In the genomic region with DNA sequence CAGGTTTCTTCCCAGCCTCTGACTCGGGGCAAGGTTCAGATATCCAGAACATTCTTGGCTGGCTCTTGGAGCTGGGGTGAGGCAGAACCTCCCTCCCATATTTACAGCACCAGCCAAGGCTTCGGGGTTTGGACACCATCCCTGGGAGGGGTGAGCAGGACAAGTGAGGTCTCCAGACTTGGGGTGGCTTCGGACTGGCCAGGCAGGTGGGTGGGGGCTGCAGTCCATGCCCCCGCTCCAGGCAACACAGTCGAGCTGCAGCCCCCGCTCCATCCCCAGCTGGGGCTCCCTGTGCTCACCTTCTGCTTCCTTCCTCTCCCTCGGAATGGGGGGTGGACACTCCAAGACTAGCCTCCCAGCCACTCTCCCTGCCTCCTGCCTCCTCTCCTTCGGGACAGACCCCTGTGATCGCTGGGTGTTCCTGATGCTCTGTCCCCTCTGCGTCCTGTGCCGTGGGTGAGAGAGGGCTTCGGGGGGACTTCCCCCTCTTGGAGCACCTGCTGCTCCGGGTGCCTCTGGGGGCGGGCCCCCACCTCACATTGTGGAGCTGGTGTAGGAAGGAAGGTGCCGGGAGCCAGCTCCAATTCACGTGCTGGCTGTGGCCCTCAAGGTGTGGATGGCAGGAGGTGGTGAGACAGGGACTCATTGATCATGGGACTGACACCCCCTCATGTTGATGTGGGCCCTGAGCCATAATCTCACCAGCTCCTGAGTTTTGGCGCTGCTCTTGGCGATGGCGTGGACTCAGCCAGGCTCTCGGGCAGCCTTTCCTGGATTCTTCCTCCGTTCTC, we compare ENCODE assay signal across 11 cellular contexts.
DNase-seq lines count a peak whose midpoint lies in the region; ATAC-seq and TF ChIP-seq lines count a peak whose summit lies in the region.
"Had no signal": no experiment of that assay in that cellular context is flagged by ENCODE, and none has a peak within 500 bp of the region (broad histone marks: within the 10 kb centered on the region; RNA-seq: fewer than 3 reads in every experiment).

No MANE protein-coding gene starts in this region.

- TF ChIP-seq CTCF in Panc1 (IDR thresholded peaks at IDR 0.05) (no peak), left lung (IDR thresholded peaks at IDR 0.05) (no peak), stomach (IDR thresholded peaks at IDR 0.05) (no peak)

- H3K4me1 ChIP-seq in Panc1 (ENCODE audit: control insufficient read depth, insufficient read depth, low read length) (peaks cover 87% of the 10 kb centered on the region), left lung (peaks cover 18 to 75% of the 10 kb centered on the region in 2 donors), stomach (peaks cover 30 to 89% (median 49%) of the 10 kb centered on the region in 4 donors)

- H3K27me3 ChIP-seq in Panc1 (ENCODE audit: control insufficient read depth, insufficient read depth, low read length) (no peaks in the 10 kb centered on the region), left lung (no peaks in the 10 kb centered on the region), stomach (no peaks in the 10 kb centered on the region)

- H3K4me3 Mint-ChIP-seq in activated T-cell treated with anti-CD3 and anti-CD28 coated beads, Interleukin-2, amount 50 U/mL, for 4 hours = no peak overlapping the region

- H3K4me3 ChIP-seq in Panc1 (ENCODE audit: low read depth in 2 of 2, low read length in 2 of 2) (no peak overlapping the region), left lung (no peak overlapping the region), stomach (no peak overlapping the region)

- H3K36me3 ChIP-seq in Panc1 (ENCODE audit: control insufficient read depth, insufficient read depth, low read length) (no peaks in the 10 kb centered on the region), left lung (peaks cover 0 to 11% of the 10 kb centered on the region in 2 donors), stomach (peaks cover 0 to 10% (median 0%) of the 10 kb centered on the region in 4 donors)

- no peak for TF ChIP-seq EP300 in stomach (IDR thresholded peaks at IDR 0.05)

- ATAC-seq in activated T-cell treated with anti-CD3 and anti-CD28 coated beads, Interleukin-2, amount 50 U/mL, for 4 hours = no peak
- ATAC-seq in Panc1 = no peak
- ATAC-seq in left lung = no peak
- no peak for ATAC-seq in HG02571 (IDR thresholded peaks at IDR 0.05; ENCODE audit: unreplicated experiment)
- ATAC-seq in HG03469 (IDR thresholded peaks at IDR 0.05; ENCODE audit: unreplicated experiment) = no peak
- ATAC-seq: SK-N-SH treated with all-trans-retinoic acid at 6 μM for 48 hours had no signal

- H3K27me3 Mint-ChIP-seq in activated T-cell treated with anti-CD3 and anti-CD28 coated beads, Interleukin-2, amount 50 U/mL, for 4 hours (ENCODE audit: low read depth) = no peaks in the 10 kb centered on the region

- CTCF ChIA-PET in Panc1 (lab: Charles Lee) = interaction anchor here (0.6 to 1.7 kb wide), 3 partner anchors 20 to 100 kb away, joined by 3 to 11 read pairs (median 4); no protein-coding TSS in a partner anchor

- H3K36me3 Mint-ChIP-seq in activated T-cell treated with anti-CD3 and anti-CD28 coated beads, Interleukin-2, amount 50 U/mL, for 4 hours (ENCODE audit: insufficient read depth) = no peaks in the 10 kb centered on the region

- H3K27ac ChIP-seq in Panc1 (ENCODE audit: low read length) (peak overlapping the region; percentile 65), left lung (no peak overlapping the region), stomach (no peak overlapping the region)
- H3K27ac ChIP-seq: parathyroid adenoma had no signal

- POLR2A ChIA-PET in Panc1 (lab: Charles Lee) = no interaction called here

- no peaks in the 10 kb centered on the region for H3K9me3 Mint-ChIP-seq in activated T-cell treated with anti-CD3 and anti-CD28 coated beads, Interleukin-2, amount 50 U/mL, for 4 hours

- 81 to 92% (median 84%) methylated on average over 20 to 21 of the region's 21 CpGs for WGBS in stomach, 5 donors

- intact Hi-C loops in Panc1 (cut with micrococcal nuclease; ENCODE audit: unreplicated experiment) = loop anchor here (2.0 to 10.0 kb wide), 3 partner anchors 65 to 165 kb away; no protein-coding TSS in a partner anchor
- intact Hi-C loops in left lung (cut with DNase I) = loop anchor here in 1 of 2 donors (5.0 to 10.0 kb wide), 2 partner anchors 95 to 162 kb away; no protein-coding TSS in a partner anchor
- intact Hi-C loops in stomach (cut with DNase I; ENCODE audit: low total_unique reads) = loop anchor here (5.0 kb wide), 2 partner anchors 97 to 162 kb away; no protein-coding TSS in a partner anchor

- no peak for TF ChIP-seq POLR2A in stomach (IDR thresholded peaks at IDR 0.05)

- BruUV-seq in Panc1 (replicated peaks; lab: Mats Ljungman, UMichigan) = no TSS peak

- DNase-seq in activated T-cell treated with anti-CD3 and anti-CD28 coated beads, Interleukin-2, amount 50 U/mL, for 1 hour = peak; percentile 16
- DNase-seq in activated T-cell treated with anti-CD3 and anti-CD28 coated beads, Interleukin-2, amount 50 U/mL, for 4 hours = no peak
- DNase-seq in Panc1 (ENCODE audit: low read depth, low spot score) = no peak
- DNase-seq in left lung = peak; percentile 29 to 56
- peak; percentile 19 for DNase-seq in stomach
- DNase-seq in iPS-NIHi11 (ENCODE audit: low spot score) = no peak
- DNase-seq: NCI-H1694 had no signal

- in situ Hi-C loops in Panc1 (cut with HindIII; ENCODE audit: low pct_unique_long_range_greater_than_20kb, low sequenced_read_pairs) = loop anchor here (5.0 kb wide), 1 partner anchor 92 kb away; no protein-coding TSS in a partner anchor

- H3K9me3 ChIP-seq in Panc1 (ENCODE audit: control insufficient read depth, insufficient read depth, low read depth, low read length) = no peaks in the 10 kb centered on the region
- no peaks in the 10 kb centered on the region for H3K9me3 ChIP-seq in left lung
- H3K9me3 ChIP-seq in stomach = no peaks in the 10 kb centered on the region

- peaks cover 60% of the 10 kb centered on the region for H3K4me1 Mint-ChIP-seq in activated T-cell treated with anti-CD3 and anti-CD28 coated beads, Interleukin-2, amount 50 U/mL, for 4 hours (ENCODE audit: low read depth)

Comparison
In these comparisons a context has a peak if more than half of its experiments do, and no peak if none do; other contexts are left out.
1. DNase-seq: peak in activated T-cell treated with anti-CD3 and anti-CD28 coated beads, Interleukin-2, amount 50 U/mL, for 1 hour (single experiment), left lung (2 of 2) and stomach (single experiment); none in activated T-cell treated with anti-CD3 and anti-CD28 coated beads, Interleukin-2, amount 50 U/mL, for 4 hours (single experiment), Panc1 (single experiment) and iPS-NIHi11 (single experiment).